ENCODE assay signal across 17 cellular contexts in genomic region chr3:12234906-12235305, GRCh38.
"Had no signal": no experiment of that assay in that cellular context is flagged by ENCODE, and none has a peak within 500 bp of the region (broad histone marks: within the 10 kb centered on the region; RNA-seq: fewer than 3 reads in every experiment).

No MANE protein-coding gene starts in this region.

- H3K4me3 ChIP-seq: Peyer's patch had no signal

- DNase-seq: activated CD4-positive, alpha-beta T cell treated with anti-CD3 and anti-CD28 coated beads, Interleukin-2, amount 50 U/mL, for 4 hours; activated CD4-positive, CD25-positive, alpha-beta regulatory T cell treated with anti-CD3 and anti-CD28 coated beads, Interleukin-2, amount 50 U/mL, for 72 hours; activated CD8-positive, alpha-beta memory T cell treated with anti-CD3 and anti-CD28 coated beads, Interleukin-2, amount 10 ng/mL, durations not matched to agents 7 days and 5 days; activated effector memory CD4-positive, alpha-beta T cell treated with anti-CD3 and anti-CD28 coated beads, Interleukin-2, amount 50 U/mL, for 16 hours; activated naive CD4-positive, alpha-beta T cell treated with Interleukin-2 at 50 U/mL for 16 hours; activated T-cell treated with anti-CD3 and anti-CD28 coated beads, Interleukin-2, amount 50 U/mL, for 24 hours; adrenal gland; caudate nucleus; Karpas-422; NCI-H1436 treated with DMSO at 0.1 percent for 48 hours; NCI-H187; NCI-H2081; NCI-H510A treated with DMSO at 0.1 percent for 48 hours; NCI-H69; NK-92 treated with Interleukin-12 subunit alpha and Interleukin-12 subunit beta, amount 100 ng/mL, for 24 hours; Peyer's patch; SHP77 had no signal

- H3K27me3 ChIP-seq: adrenal gland, Peyer's patch had no signal

- H3K27ac ChIP-seq: adrenal gland, Peyer's patch had no signal

- H3K36me3 ChIP-seq: adrenal gland, Peyer's patch had no signal

- H3K9me3 ChIP-seq: adrenal gland, Peyer's patch had no signal
